15 cellular contexts compared by ENCODE assay signal in genomic region chr21:44763050-44763378, GRCh38. TPM values are rescaled to one million over a fixed set of nuclear protein-coding genes. Genes with fewer than 3 reads are reported as not detected.
DNase-seq lines count a peak whose midpoint lies in the region; TF ChIP-seq lines count a peak whose summit lies in the region.
"Had no signal": no experiment of that assay in that cellular context is flagged by ENCODE, and none has a peak within 500 bp of the region (broad histone marks: within the 10 kb centered on the region; RNA-seq: fewer than 3 reads in every experiment).

No MANE protein-coding gene starts in this region.

- intact Hi-C loops in cardiac septum (cut with DNase I) (no loop called here), left ventricle myocardium inferior (cut with micrococcal nuclease) (no loop called here), mammary epithelial cell (cut with micrococcal nuclease) (no loop called here)

- no peak overlapping the region for H2BK15ac ChIP-seq in neuronal stem cell (ENCODE audit: low read length)

- H3K18ac ChIP-seq in neuronal stem cell (ENCODE audit: low read length) = no peak overlapping the region

- H4K91ac ChIP-seq in neuronal stem cell (ENCODE audit: low read depth, low read length, poor library complexity) = no peak overlapping the region

- H3K79me2 ChIP-seq in mammary epithelial cell (ENCODE audit: insufficient read depth, low read length) = no peaks in the 10 kb centered on the region

- DNase-seq in cardiac septum (ENCODE audit: low spot score) (peak; percentile 27), left ventricle myocardium inferior (no peak), neuronal stem cell (ENCODE audit: low spot score) (no peak), mammary epithelial cell (no peak), NCI-H345 (lab: John Stamatoyannopoulos, UW) (no peak), AG20443 (ENCODE audit: low spot score) (no peak)
- DNase-seq: BE2C; C1 segment of cervical spinal cord; CD4-positive, CD25-positive, alpha-beta regulatory T cell; CD8-positive, alpha-beta memory T cell; GF-D8; H9 had no signal

- H3K4me1 ChIP-seq in left ventricle myocardium inferior (peaks cover 9% of the 10 kb centered on the region), neuronal stem cell (ENCODE audit: control insufficient read depth in 2 of 2, insufficient read depth in 1 of 2, low read depth in 1 of 2, low read length in 2 of 2) (peaks cover 5 to 21% of the 10 kb centered on the region in 2 donors), mammary epithelial cell (ENCODE audit: insufficient read depth, low read length) (peaks cover 33% of the 10 kb centered on the region)
- H3K4me1 ChIP-seq: BE2C had no signal

- no peaks in the 10 kb centered on the region for H4K20me1 ChIP-seq in mammary epithelial cell (ENCODE audit: insufficient read depth, low read length)

- H2AFZ ChIP-seq in neuronal stem cell (ENCODE audit: low read length) (no peak overlapping the region), mammary epithelial cell (ENCODE audit: low read depth, low read length) (no peak overlapping the region)
- H2AFZ ChIP-seq: GM23338 had no signal

- H2BK12ac ChIP-seq in neuronal stem cell (ENCODE audit: low read length) = no peak overlapping the region

- H2BK5ac ChIP-seq in neuronal stem cell (ENCODE audit: low read length) = no peak overlapping the region

- H3K27ac ChIP-seq in left ventricle myocardium inferior (replicated peaks) (no peak overlapping the region), VCaP (peak overlapping the region; percentile 76), neuronal stem cell (replicated peaks; ENCODE audit: low read length) (no peak overlapping the region), mammary epithelial cell (ENCODE audit: insufficient read depth, low read depth, low read length) (no peak overlapping the region)

- WGBS in neuronal stem cell (ENCODE audit: extremely low coverage in 2 of 2, insufficient read length in 2 of 2, insufficient replicate concordance in 1 of 2), 2 donors = no CpG with 5 or more reads among the region's 8 CpGs
- 0% methylated on average over 2 of the region's 8 CpGs for WGBS in mammary epithelial cell (ENCODE audit: low coverage, missing lambda C conversion rate)

- H3K9me3 ChIP-seq in left ventricle myocardium inferior (replicated peaks) (no peaks in the 10 kb centered on the region), neuronal stem cell (replicated peaks in 1 of 2; ENCODE audit: control insufficient read depth in 2 of 2, insufficient read depth in 1 of 2, low read depth in 1 of 2, low read length in 2 of 2) (peaks cover 0 to 2% of the 10 kb centered on the region in 2 donors), mammary epithelial cell (replicated peaks; ENCODE audit: insufficient read depth, low read length) (no peaks in the 10 kb centered on the region)
- H3K9me3 ChIP-seq: BE2C had no signal

- peak overlapping the region; percentile 37 for H2AK5ac ChIP-seq in neuronal stem cell (ENCODE audit: low read depth, low read length)

- TF ChIP-seq CTCF in left ventricle myocardium inferior (IDR thresholded peaks at IDR 0.05; ENCODE audit: borderline replicate concordance) (no peak), VCaP (conservative IDR thresholded peaks at IDR 0.05) (no peak), mammary epithelial cell (conservative IDR thresholded peaks at IDR 0.05 in 1 of 2, IDR thresholded peaks at IDR 0.05 in 1 of 2; ENCODE audit: extremely low read depth in 1 of 2, insufficient read depth in 1 of 2, low read depth in 1 of 2, low read length in 2 of 2) (no peak)

- no peaks in the 10 kb centered on the region for H3K27me3 ChIP-seq in left ventricle myocardium inferior (ENCODE audit: low read depth)
- H3K27me3 ChIP-seq in neuronal stem cell (ENCODE audit: control insufficient read depth in 3 of 3, insufficient read depth in 3 of 3, low read depth in 1 of 3, low read length in 3 of 3) = no peaks in the 10 kb centered on the region
- no peaks in the 10 kb centered on the region for H3K27me3 ChIP-seq in mammary epithelial cell (ENCODE audit: insufficient read depth, low read length)
- H3K27me3 ChIP-seq: BE2C had no signal

- CTCF ChIA-PET in mammary epithelial cell (lab: Charles Lee; ENCODE audit: low non-redundant PET) = no interaction called here

- H3K14ac ChIP-seq in neuronal stem cell (ENCODE audit: low read length) = no peak overlapping the region

- no peaks in the 10 kb centered on the region for H3K36me3 ChIP-seq in left ventricle myocardium inferior
- H3K36me3 ChIP-seq in neuronal stem cell (replicated peaks in 1 of 2; ENCODE audit: control insufficient read depth in 2 of 2, insufficient read depth in 2 of 2, low read length in 2 of 2) = no peaks in the 10 kb centered on the region
- no peaks in the 10 kb centered on the region for H3K36me3 ChIP-seq in mammary epithelial cell (ENCODE audit: insufficient read depth, low read length)
- H3K36me3 ChIP-seq: BE2C had no signal

- no peak overlapping the region for H3K4me3 ChIP-seq in left ventricle myocardium inferior
- no peak overlapping the region for H3K4me3 ChIP-seq in neuronal stem cell (ENCODE audit: low read length in 2 of 2)
- H3K4me3 ChIP-seq in mammary epithelial cell (replicated peaks in 1 of 3; ENCODE audit: insufficient read depth in 1 of 3, low read depth in 2 of 3, low read length in 3 of 3) = no peak overlapping the region
- H3K4me3 ChIP-seq: GM23338 had no signal

- H3K79me1 ChIP-seq in neuronal stem cell (ENCODE audit: low read depth, low read length) = peaks cover 11% of the 10 kb centered on the region

- H3K4me2 ChIP-seq in neuronal stem cell (ENCODE audit: insufficient read depth, low read length, poor library complexity, severe bottlenecking) (no peak overlapping the region), mammary epithelial cell (ENCODE audit: insufficient read depth, low read depth, low read length) (no peak overlapping the region)
- H3K4me2 ChIP-seq: GM23338 had no signal

- no TSS peak for BruUV-seq in mammary epithelial cell (replicated peaks; lab: Mats Ljungman, UMichigan)

- H3K9ac ChIP-seq in neuronal stem cell (ENCODE audit: low read depth, low read length, poor library complexity) (no peak overlapping the region), mammary epithelial cell (ENCODE audit: insufficient read depth, low read length) (no peak overlapping the region)

- no peak overlapping the region for H3K4ac ChIP-seq in neuronal stem cell (ENCODE audit: low read length)

- H3K23ac ChIP-seq in neuronal stem cell (ENCODE audit: low read depth, low read length, poor library complexity) = no peak overlapping the region

- no peak overlapping the region for H2BK120ac ChIP-seq in neuronal stem cell (ENCODE audit: low read depth, low read length)

- dilution Hi-C loops in mammary epithelial cell (cut with HindIII; ENCODE audit: low sequenced_read_pairs) = no loop called here

- in situ Hi-C loops in mammary epithelial cell (cut with MboI; ENCODE audit: low sequenced_read_pairs in 2 of 2) = no loop called here

- no peak overlapping the region for H4K8ac ChIP-seq in neuronal stem cell (ENCODE audit: low read depth, low read length)

RNA-seq across cellular contexts. Expression of gene UBE2G2, which starts 38.6 kb away (rescaled TPM):
- total RNA-seq in cardiac septum = 69.7 TPM
- total RNA-seq in left ventricle myocardium inferior = 78.2 TPM
- polyA plus RNA-seq in neuronal stem cell (2013, experiment 1 of 2) = 48.4 TPM
- polyA plus RNA-seq in neuronal stem cell (2013, experiment 2 of 2) = 50.1 TPM
- 10 to 100 TPM; 85.7 to 93.1 TPM for total RNA-seq in mammary epithelial cell
- polyA plus RNA-seq in mammary epithelial cell = 82.0 TPM
- 82.4 TPM for polyA minus RNA-seq in mammary epithelial cell

RNA-seq across cellular contexts. Expression of gene TSPEAR, which starts 51.6 kb away (rescaled TPM):
- not detected for total RNA-seq in cardiac septum
- total RNA-seq in left ventricle myocardium inferior = 3.3 TPM
- polyA plus RNA-seq in neuronal stem cell (2013, experiment 1 of 2) = 0.04 TPM
- 0.04 TPM for polyA plus RNA-seq in neuronal stem cell (2013, experiment 2 of 2)
- total RNA-seq in mammary epithelial cell = not detected
- polyA plus RNA-seq in mammary epithelial cell = not detected
- polyA minus RNA-seq in mammary epithelial cell = not detected
- total RNA-seq: A172; CD4-positive, CD25-positive, alpha-beta regulatory T cell; CD8-positive, alpha-beta memory T cell had no signal

RNA-seq across cellular contexts. Expression of gene SUMO3, which starts 54.8 kb away (rescaled TPM):
- total RNA-seq in cardiac septum = 66.0 TPM
- total RNA-seq in left ventricle myocardium inferior = 75.5 TPM
- 216 TPM for polyA plus RNA-seq in neuronal stem cell (2013, experiment 1 of 2)
- 212 TPM for polyA plus RNA-seq in neuronal stem cell (2013, experiment 2 of 2)
- total RNA-seq in mammary epithelial cell = 10 to 100 TPM; 58.1 to 58.8 TPM
- 89.6 TPM for polyA plus RNA-seq in mammary epithelial cell
- polyA minus RNA-seq in mammary epithelial cell = 52.9 TPM
